ENCODE assay signal across 31 cellular contexts in genomic region chr10:37762287-37762686, GRCh38.
"Had no signal": no experiment of that assay in that cellular context is flagged by ENCODE, and none has a peak within 500 bp of the region (broad histone marks: within the 10 kb centered on the region; RNA-seq: fewer than 3 reads in every experiment).

No MANE protein-coding gene starts in this region.

- H3K27me3 ChIP-seq: neural progenitor cell, ovary, spleen, suprapubic skin, testis, tibial artery, transverse colon, upper lobe of right lung, uterus had no signal

- H3K4me3 Mint-ChIP-seq: natural killer cell; nephron; neural progenitor cell; stimulated activated memory B cell treated with anti-CD40 and anti-IgM and Interleukin-4, amounts not matched to agents 10 μg/mL and 1 μg/mL and 100 μg/mL, for 72 hours; stimulated activated naive CD8-positive, alpha-beta T cell treated with anti-CD3 and anti-CD28 coated beads, Interleukin-15, amount 100 ng/mL, for 72 hours; type B pancreatic cell had no signal

- H3K36me3 ChIP-seq: neural progenitor cell, ovary, spleen, transverse colon, upper lobe of right lung, uterus had no signal

- H3K27me3 Mint-ChIP-seq: progenitor cell of endocrine pancreas; stimulated activated memory B cell treated with anti-CD40 and anti-IgM and Interleukin-4, amounts not matched to agents 10 μg/mL and 1 μg/mL and 100 μg/mL, for 72 hours; stimulated activated naive CD8-positive, alpha-beta T cell treated with anti-CD3 and anti-CD28 coated beads, Interleukin-15, amount 100 ng/mL, for 72 hours; type B pancreatic cell had no signal

- ATAC-seq: natural killer cell; psoas muscle; right cardiac atrium; sciatic nerve; stimulated activated memory B cell treated with anti-CD40 and anti-IgM and Interleukin-4, amounts not matched to agents 10 μg/mL and 1 μg/mL and 100 μg/mL, for 72 hours; stimulated activated naive CD8-positive, alpha-beta T cell treated with anti-CD3 and anti-CD28 coated beads, Interleukin-15, amount 100 ng/mL, for 72 hours; stimulated activated naive CD8-positive, alpha-beta T cell treated with anti-CD3 and anti-CD28 coated beads, Interleukin-15, Interleukin-2, amounts not matched to agents 100 U/mL and 50 U/mL, for 24 hours; upper lobe of right lung had no signal

- H3K36me3 Mint-ChIP-seq: neural progenitor cell, type B pancreatic cell had no signal

- H3K27ac Mint-ChIP-seq: natural killer cell; nephron; neural progenitor cell; progenitor cell of endocrine pancreas; stimulated activated memory B cell treated with anti-CD40 and anti-IgM and Interleukin-4, amounts not matched to agents 10 μg/mL and 1 μg/mL and 100 μg/mL, for 72 hours; stimulated activated naive CD8-positive, alpha-beta T cell treated with anti-CD3 and anti-CD28 coated beads, Interleukin-15, amount 100 ng/mL, for 72 hours; type B pancreatic cell had no signal

- H3K4me1 ChIP-seq: neural progenitor cell, parathyroid adenoma, psoas muscle, spleen, suprapubic skin, testis, tibial artery, transverse colon, upper lobe of right lung, uterus had no signal

- DNase-seq: natural killer cell; occipital lobe; ovary; posterior cingulate gyrus; psoas muscle; right cardiac atrium; spleen; stimulated activated CD4-positive, alpha-beta T cell treated with anti-CD3 and anti-CD28 coated beads, Interleukin-12 subunit alpha, Interleukin-12 subunit beta, amount 100 ng/mL, for 4 hours; stimulated activated CD4-positive, alpha-beta T cell treated with anti-CD3 and anti-CD28 coated beads, Interleukin-1b, Interleukin-23, amount 100 ng/mL, for 48 hours; stimulated activated CD4-positive, alpha-beta T cell treated with anti-CD3 and anti-CD28 coated beads, Interleukin-4, amount 100 ng/mL, for 1 hour; stimulated activated CD4-positive, alpha-beta T cell treated with anti-CD3 and anti-CD28 coated beads, Interleukin-4, amount 100 ng/mL, for 4 hours; stimulated activated CD8-positive, alpha-beta memory T cell treated with anti-CD3 and anti-CD28 coated beads, Interleukin-4, amount 100 ng/mL, for 48 hours; stimulated activated naive CD4-positive, alpha-beta T cell; stimulated activated naive CD8-positive, alpha-beta T cell treated with anti-CD3 and anti-CD28 coated beads, Interleukin-15, amount 100 ng/mL, for 72 hours; stimulated activated naive CD8-positive, alpha-beta T cell treated with anti-CD3 and anti-CD28 coated beads, Interleukin-15, Interleukin-2, amounts not matched to agents 100 U/mL and 50 U/mL, for 24 hours; substantia nigra; testis; tibial artery; transverse colon; upper lobe of right lung; uterus had no signal

- H3K9ac ChIP-seq: neural progenitor cell, parathyroid adenoma had no signal

- H3K4me3 ChIP-seq: neural progenitor cell, ovary, psoas muscle, skin epidermis, smooth muscle cell, spleen, suprapubic skin, testis, tibial artery, transverse colon, upper lobe of right lung, uterus had no signal

- H3K9me3 ChIP-seq: ovary, testis had no signal

- H3K4me1 Mint-ChIP-seq: natural killer cell; nephron; neural progenitor cell; stimulated activated memory B cell treated with anti-CD40 and anti-IgM and Interleukin-4, amounts not matched to agents 10 μg/mL and 1 μg/mL and 100 μg/mL, for 72 hours; stimulated activated naive CD8-positive, alpha-beta T cell treated with anti-CD3 and anti-CD28 coated beads, Interleukin-15, amount 100 ng/mL, for 72 hours had no signal

- H3K27ac ChIP-seq: neural progenitor cell, ovary, parathyroid adenoma, psoas muscle, skin epidermis, spleen, suprapubic skin, testis, tibial artery, transverse colon, upper lobe of right lung, uterus had no signal
